In genomic region chr9:35728041-35728971, GRCh38 we compare ENCODE assay signal across 8 cellular contexts. TPM values are rescaled to one million over a fixed set of nuclear protein-coding genes. Genes with fewer than 3 reads are reported as not detected.
DNase-seq lines count a peak whose midpoint lies in the region; ATAC-seq and TF ChIP-seq lines count a peak whose summit lies in the region.

No MANE protein-coding gene starts in this region.

- ATAC-seq in HG02938 (IDR thresholded peaks at IDR 0.05; ENCODE audit: unreplicated experiment) (no peak), HG03521 (IDR thresholded peaks at IDR 0.05; ENCODE audit: unreplicated experiment) (no peak)

- peaks cover 7% of the 10 kb centered on the region for H3K4me1 Mint-ChIP-seq in activated T-cell treated with anti-CD3 and anti-CD28 coated beads, Interleukin-2, amount 50 U/mL, for 24 hours (ENCODE audit: low read depth)

- H3K27me3 Mint-ChIP-seq in activated T-cell treated with anti-CD3 and anti-CD28 coated beads, Interleukin-2, amount 50 U/mL, for 24 hours, result no peaks in the 10 kb centered on the region

- no peak overlapping the region for H3K27ac Mint-ChIP-seq in activated T-cell treated with anti-CD3 and anti-CD28 coated beads, Interleukin-2, amount 50 U/mL, for 24 hours

- peak overlapping the region; percentile 31 to 90 (median 72) for H3K4me3 ChIP-seq in subcutaneous abdominal adipose tissue (ENCODE audit: low read depth in 1 of 5, low read length in 5 of 5)

- peaks cover 12 to 29% (median 24%) of the 10 kb centered on the region in 5 donors for H3K36me3 ChIP-seq in subcutaneous abdominal adipose tissue (ENCODE audit: control insufficient read depth in 5 of 5, insufficient read depth in 5 of 5, low read length in 5 of 5)

- peak; percentile 56 for DNase-seq in activated T-cell treated with anti-CD3 and anti-CD28 coated beads, Interleukin-2, amount 50 U/mL, for 24 hours
- DNase-seq in activated T-cell treated with anti-CD3 and anti-CD28 coated beads for 4 hours, result no peak
- DNase-seq in ecto neural progenitor cell (ENCODE audit: low spot score), result peak; percentile 78
- DNase-seq in lung microvascular endothelial cell (ENCODE audit: low read depth in 2 of 2), result peak; percentile 32 to 82

- H3K27ac ChIP-seq in subcutaneous abdominal adipose tissue (ENCODE audit: low read depth, low read length), result peak overlapping the region; percentile 96

- H3K9ac ChIP-seq in subcutaneous abdominal adipose tissue (ENCODE audit: low read length in 5 of 5), result peak overlapping the region; percentile 31 to 90 (median 70)

- H3K36me3 Mint-ChIP-seq in activated T-cell treated with anti-CD3 and anti-CD28 coated beads, Interleukin-2, amount 50 U/mL, for 24 hours (ENCODE audit: low read depth), result peaks cover 63% of the 10 kb centered on the region

- H3K27me3 ChIP-seq in subcutaneous abdominal adipose tissue (ENCODE audit: control insufficient read depth in 5 of 5, insufficient read depth in 4 of 5, low read length in 5 of 5), result no peaks in the 10 kb centered on the region

- H3K9me3 Mint-ChIP-seq in activated T-cell treated with anti-CD3 and anti-CD28 coated beads, Interleukin-2, amount 50 U/mL, for 24 hours, result no peaks in the 10 kb centered on the region

- H3K4me1 ChIP-seq in subcutaneous abdominal adipose tissue (ENCODE audit: control insufficient read depth in 5 of 5, insufficient read depth in 5 of 5, low read length in 5 of 5), result peaks cover 38 to 74% (median 71%) of the 10 kb centered on the region in 5 donors

- H3K4me3 Mint-ChIP-seq in activated T-cell treated with anti-CD3 and anti-CD28 coated beads, Interleukin-2, amount 50 U/mL, for 24 hours, result no peak overlapping the region

- H3K9me3 ChIP-seq in subcutaneous abdominal adipose tissue (ENCODE audit: control insufficient read depth in 5 of 5, low read length in 5 of 5), result no peaks in the 10 kb centered on the region

TF ChIP-seq in PFSK-1, 5 proteins besides CTCF, POLR2A, EP300 and RAD21:
- TF ChIP-seq TAF1 (IDR thresholded peaks at IDR 0.05; ENCODE audit: borderline replicate concordance, insufficient read depth, low read length) (0 out of 2 replicates have a peak, but pooled peaks have one; percentile 32), POLR2AphosphoS5 (IDR thresholded peaks at IDR 0.05; ENCODE audit: low read depth, low read length) (no peak)

RNA-seq across cellular contexts. Expression of gene TLN1, which starts 3.7 kb away (rescaled TPM):
- polyA plus RNA-seq in PFSK-1 (2012; ENCODE audit: insufficient read length, low read depth), result 187 TPM
- total RNA-seq in lung microvascular endothelial cell, result 165 and 180 TPM in 2 replicates

RNA-seq across cellular contexts. Expression of gene CREB3, which starts 4.2 kb away (rescaled TPM):
- polyA plus RNA-seq in PFSK-1 (2012; ENCODE audit: insufficient read length, low read depth), result 14.7 TPM
- 34.4 and 36.7 TPM in 2 replicates for total RNA-seq in lung microvascular endothelial cell

RNA-seq across cellular contexts. Expression of gene GBA2, which starts 20.7 kb away (rescaled TPM):
- 40.0 TPM for polyA plus RNA-seq in PFSK-1 (2012; ENCODE audit: insufficient read length, low read depth)
- total RNA-seq in lung microvascular endothelial cell, result 42.5 and 54.0 TPM in 2 replicates

RNA-seq across cellular contexts. Expression of gene RGP1, which starts 20.8 kb away (rescaled TPM):
- polyA plus RNA-seq in PFSK-1 (2012; ENCODE audit: insufficient read length, low read depth), result 8.9 TPM
- 8.1 and 10.1 TPM in 2 replicates for total RNA-seq in lung microvascular endothelial cell

RNA-seq across cellular contexts. Expression of gene MSMP, which starts 25.8 kb away (rescaled TPM):
- polyA plus RNA-seq in PFSK-1 (2012; ENCODE audit: insufficient read length, low read depth), result 2.2 TPM
- total RNA-seq in lung microvascular endothelial cell, result 60.9 and 61.5 TPM in 2 replicates
